ENCODE assay signal across 10 cellular contexts in genomic region chr5:151023651-151024050, GRCh38. TPM values are rescaled to one million over a fixed set of nuclear protein-coding genes. Genes with fewer than 3 reads are reported as not detected.
DNase-seq lines count a peak whose midpoint lies in the region; ATAC-seq and TF ChIP-seq lines count a peak whose summit lies in the region.
"Had no signal": no experiment of that assay in that cellular context is flagged by ENCODE, and none has a peak within 500 bp of the region (broad histone marks: within the 10 kb centered on the region; RNA-seq: fewer than 3 reads in every experiment).

No MANE protein-coding gene starts in this region.

- intact Hi-C loops in CD14-positive monocyte (cut with micrococcal nuclease) (no loop called here), adrenal gland (cut with DNase I) (no loop called here), cardiac septum (cut with DNase I) (loop anchor here (1.0 to 5.0 kb wide), 3 partner anchors 15 to 366 kb away; no protein-coding TSS in a partner anchor)

- no peaks in the 10 kb centered on the region for H3K27me3 ChIP-seq in adrenal gland

- H3K36me3 Mint-ChIP-seq in CD14-positive monocyte: peaks cover 36 to 46% of the 10 kb centered on the region in 2 donors
- H3K36me3 Mint-ChIP-seq in progenitor cell of endocrine pancreas (ENCODE audit: insufficient read depth): peaks cover 6% of the 10 kb centered on the region

- TF ChIP-seq CTCF in CD14-positive monocyte (IDR thresholded peaks at IDR 0.05) (no peak), adrenal gland (IDR thresholded peaks at IDR 0.05) (no peak), progenitor cell of endocrine pancreas (IDR thresholded peaks at IDR 0.05; ENCODE audit: unreplicated experiment) (no peak)

- H3K27ac ChIP-seq in adrenal gland: peak overlapping the region in 4 of 5 donors; percentile 34 to 86 (median 73)

- H3K9me3 Mint-ChIP-seq in CD14-positive monocyte (peaks cover 0 to 1% (median 0%) of the 10 kb centered on the region in 7 donors), progenitor cell of endocrine pancreas (ENCODE audit: low read depth) (no peaks in the 10 kb centered on the region)
- H3K9me3 Mint-ChIP-seq: activated naive CD4-positive, alpha-beta T cell treated with anti-CD3 and anti-CD28 coated beads for 36 hours; CD8-positive, alpha-beta T cell had no signal

- DNase-seq in CD14-positive monocyte (ENCODE audit: low spot score) (no peak), adrenal gland (peak in 6 of 7 donors; percentile 52 to 84 (median 60)), cardiac septum (ENCODE audit: low spot score) (peak; percentile 85), pulmonary artery endothelial cell (ENCODE audit: low read depth, low spot score) (peak; percentile 61), progenitor cell of endocrine pancreas (ENCODE audit: low spot score, unreplicated experiment) (no peak), GOT3 (lab: John Stamatoyannopoulos, UW) (no peak), C1 segment of cervical spinal cord (lab: John Stamatoyannopoulos, UW) (no peak)
- DNase-seq: activated naive CD4-positive, alpha-beta T cell treated with anti-CD3 and anti-CD28 coated beads for 36 hours; CD8-positive, alpha-beta T cell had no signal

- no peaks in the 10 kb centered on the region for H3K9me3 ChIP-seq in adrenal gland (replicated peaks in 1 of 3)

- no peak for TF ChIP-seq POLR2A in adrenal gland (IDR thresholded peaks at IDR 0.05)

- H3K4me3 ChIP-seq in adrenal gland: peak overlapping the region in 1 of 4 donors; percentile 55

- no peak for ATAC-seq in GM21825 (IDR thresholded peaks at IDR 0.05; ENCODE audit: unreplicated experiment)
- ATAC-seq: CD8-positive, alpha-beta T cell had no signal

- H3K27ac Mint-ChIP-seq in CD14-positive monocyte (peak overlapping the region in 4 of 7 donors; percentile 32 to 75 (median 52)), progenitor cell of endocrine pancreas (no peak overlapping the region)
- H3K27ac Mint-ChIP-seq: activated naive CD4-positive, alpha-beta T cell treated with anti-CD3 and anti-CD28 coated beads for 36 hours had no signal

- H3K36me3 ChIP-seq in adrenal gland (replicated peaks in 1 of 2): peaks cover 0 to 26% of the 10 kb centered on the region in 2 donors

- H3K27me3 Mint-ChIP-seq in CD14-positive monocyte (ENCODE audit: low read depth in 3 of 3): peaks cover 3 to 10% (median 6%) of the 10 kb centered on the region in 3 donors
- no peaks in the 10 kb centered on the region for H3K27me3 Mint-ChIP-seq in progenitor cell of endocrine pancreas

- peaks cover 33 to 51% of the 10 kb centered on the region in 2 donors for H3K4me1 ChIP-seq in adrenal gland (replicated peaks in 1 of 2)

- H3K4me3 Mint-ChIP-seq in CD14-positive monocyte: peak overlapping the region in 1 of 2 donors; percentile 60
- no peak overlapping the region for H3K4me3 Mint-ChIP-seq in progenitor cell of endocrine pancreas (ENCODE audit: low read depth)
- H3K4me3 Mint-ChIP-seq: activated naive CD4-positive, alpha-beta T cell treated with anti-CD3 and anti-CD28 coated beads for 36 hours; CD8-positive, alpha-beta T cell had no signal

- 54 to 56% (median 54%) methylated on average over 7 to 8 of the region's 8 CpGs for WGBS in adrenal gland, 4 donors

- H3K4me1 Mint-ChIP-seq in CD14-positive monocyte (peaks cover 52% of the 10 kb centered on the region), progenitor cell of endocrine pancreas (ENCODE audit: low read depth) (peaks cover 6% of the 10 kb centered on the region)

RNA-seq across cellular contexts. Expression of gene GPX3, which starts 3.3 kb away (rescaled TPM):
- polyA plus RNA-seq in CD14-positive monocyte (1 to 10 TPM; 3.5 to 3.8 TPM), adrenal gland (1,000 to 10,000 TPM in 2 of 3 donors, 100 to 1,000 TPM in 1; 365 to 1,619 (median 1,026) TPM)
- total RNA-seq in adrenal gland (1,000 to 10,000 TPM in 3 of 8 donors, 100 to 1,000 TPM in 5; 232 to 1,751 (median 422) TPM), cardiac septum (461 TPM), pulmonary artery endothelial cell (6.3 and 8.5 TPM in 2 replicates), progenitor cell of endocrine pancreas (28.2 and 34.1 TPM in 2 replicates)
- total RNA-seq: activated naive CD4-positive, alpha-beta T cell treated with anti-CD3 and anti-CD28 coated beads for 36 hours; CD8-positive, alpha-beta T cell had no signal

RNA-seq across cellular contexts. Expression of gene TNIP1, which starts 57.2 kb away (rescaled TPM):
- polyA plus RNA-seq in CD14-positive monocyte (10 to 100 TPM; 30.8 to 46.4 TPM), adrenal gland (10 to 100 TPM; 42.2 to 85.1 (median 68.1) TPM)
- total RNA-seq in adrenal gland (100 to 1,000 TPM in 6 of 8 donors, 10 to 100 TPM in 2; 36.6 to 129 (median 103) TPM), cardiac septum (110 TPM), pulmonary artery endothelial cell (87.9 and 93.7 TPM in 2 replicates), progenitor cell of endocrine pancreas (53.8 and 55.0 TPM in 2 replicates)

Comparison
In these comparisons a context has a peak if more than half of its experiments do, and no peak if none do; other contexts are left out.
1. DNase-seq: peak in adrenal gland (6 of 7), cardiac septum (single experiment) and pulmonary artery endothelial cell (single experiment); none in CD14-positive monocyte (single experiment), progenitor cell of endocrine pancreas (single experiment), GOT3 (single experiment) and C1 segment of cervical spinal cord (0 of 14).